Comparison of ENCODE assay signal across 18 cellular contexts in the genomic region with DNA sequence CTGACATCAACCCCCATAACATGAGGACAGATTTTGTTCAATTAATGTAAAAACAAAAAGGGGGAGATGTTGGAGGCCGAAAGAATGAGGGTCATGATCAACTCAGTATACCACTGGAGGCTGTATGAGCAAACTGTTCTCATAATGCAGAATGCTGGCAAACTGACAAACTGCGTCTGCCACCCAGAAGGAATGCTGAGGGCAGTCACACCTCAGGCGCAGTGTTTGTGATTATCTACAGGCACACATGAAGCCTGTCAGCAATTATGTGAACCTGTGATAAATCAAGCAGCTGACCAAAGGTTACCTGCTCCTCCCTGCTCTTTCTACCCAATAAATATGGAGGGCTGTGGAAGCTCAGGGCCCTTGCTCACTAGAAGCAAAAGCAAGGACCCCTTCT. TPM values are rescaled to one million over a fixed set of nuclear protein-coding genes. Genes with fewer than 3 reads are reported as not detected.
A peak's percentile ranks its signal among the peaks of the same experiment; 100 is the strongest.
DNase-seq lines count a peak whose midpoint lies in the region; ATAC-seq lines count a peak whose summit lies in the region.
"Had no signal": no experiment of that assay in that cellular context is flagged by ENCODE, and none has a peak within 500 bp of the region (broad histone marks: within the 10 kb centered on the region; RNA-seq: fewer than 3 reads in every experiment).

No MANE protein-coding gene starts in this region.

- H3K4me1 ChIP-seq in muscle layer of duodenum (ENCODE audit: control insufficient read depth in 1 of 2, insufficient read depth in 2 of 2, low read length in 2 of 2) = peaks cover 0 to 4% of the 10 kb centered on the region in 2 donors

- no peaks in the 10 kb centered on the region for H3K36me3 ChIP-seq in muscle layer of duodenum (ENCODE audit: control insufficient read depth in 1 of 2, insufficient read depth in 2 of 2, low read length in 2 of 2)

- peak; percentile 69 for DNase-seq in Right ventricle myocardium inferior (ENCODE audit: missing footprints)
- DNase-seq in cardiac septum (ENCODE audit: low spot score) = no peak
- DNase-seq in left ventricle myocardium superior = peak; percentile 59
- no peak for DNase-seq in stimulated activated CD4-positive, alpha-beta T cell treated with anti-CD3 and anti-CD28 coated beads, Interleukin-4, amount 100 ng/mL, for 4 hours
- no peak for DNase-seq in T-helper 2 cell
- no peak for DNase-seq in putamen (ENCODE audit: low spot score)
- DNase-seq in NCI-H748 (lab: John Stamatoyannopoulos, UW; ENCODE audit: unreplicated experiment) = no peak
- DNase-seq: 8988T, DMS79 treated with DMSO at 0.1 percent for 48 hours, NCI-H1105, NCI-H2171 treated with DMSO at 0.1 percent for 48 hours, NCI-H446, NCI-H748 treated with DMSO at 0.1 percent for 48 hours, PC-3 had no signal

- H3K9me3 ChIP-seq in muscle layer of duodenum (ENCODE audit: control insufficient read depth in 1 of 2, low read length in 2 of 2) = no peaks in the 10 kb centered on the region

- H3K4me3 ChIP-seq in muscle layer of duodenum (ENCODE audit: low read depth in 1 of 2, low read length in 2 of 2) = no peak overlapping the region
- H3K4me3 ChIP-seq: K562 had no signal

- H3K27me3 ChIP-seq in muscle layer of duodenum (ENCODE audit: low read depth, low read length) = no peaks in the 10 kb centered on the region

- H3K27ac ChIP-seq in muscle layer of duodenum (ENCODE audit: low read length) = peak overlapping the region; percentile 39
- H3K27ac ChIP-seq: RWPE1 had no signal

- intact Hi-C loops in Right ventricle myocardium inferior (cut with DNase I) = no loop called here
- intact Hi-C loops in cardiac septum (cut with DNase I) = loop anchor here (10.0 kb wide), 1 partner anchor 121 kb away; no protein-coding TSS in a partner anchor
- intact Hi-C loops in left ventricle myocardium superior (cut with micrococcal nuclease) = no loop called here

- ATAC-seq in Right ventricle myocardium inferior = peak; percentile 47
- peak; percentile 65 for ATAC-seq in left ventricle myocardium superior
- ATAC-seq: K562, PC-3 had no signal

RNA-seq across cellular contexts. Expression of a gene that starts 27.3 kb away (rescaled TPM):
- total RNA-seq in Right ventricle myocardium inferior (16.6 TPM), cardiac septum (13.7 TPM), left ventricle myocardium superior (19.1 TPM)
- total RNA-seq: H1, K562, PC-3 had no signal

RNA-seq across cellular contexts. Expression of a gene that starts 33.0 kb away (rescaled TPM):
- 16.2 TPM for total RNA-seq in Right ventricle myocardium inferior
- 13.8 TPM for total RNA-seq in cardiac septum
- 17.1 TPM for total RNA-seq in left ventricle myocardium superior

RNA-seq across cellular contexts. Expression of a gene that starts 41.3 kb away (rescaled TPM):
- total RNA-seq in Right ventricle myocardium inferior (43.0 TPM), cardiac septum (20.0 TPM), left ventricle myocardium superior (55.5 TPM)

Comparison
In these comparisons a context has a peak if more than half of its experiments do, and no peak if none do; other contexts are left out.
1. DNase-seq: peak in Right ventricle myocardium inferior (single experiment) and left ventricle myocardium superior (single experiment); none in cardiac septum (single experiment), stimulated activated CD4-positive, alpha-beta T cell treated with anti-CD3 and anti-CD28 coated beads, Interleukin-4, amount 100 ng/mL, for 4 hours (0 of 2), T-helper 2 cell (0 of 5), putamen (single experiment) and NCI-H748 (single experiment).